In the genomic region with DNA sequence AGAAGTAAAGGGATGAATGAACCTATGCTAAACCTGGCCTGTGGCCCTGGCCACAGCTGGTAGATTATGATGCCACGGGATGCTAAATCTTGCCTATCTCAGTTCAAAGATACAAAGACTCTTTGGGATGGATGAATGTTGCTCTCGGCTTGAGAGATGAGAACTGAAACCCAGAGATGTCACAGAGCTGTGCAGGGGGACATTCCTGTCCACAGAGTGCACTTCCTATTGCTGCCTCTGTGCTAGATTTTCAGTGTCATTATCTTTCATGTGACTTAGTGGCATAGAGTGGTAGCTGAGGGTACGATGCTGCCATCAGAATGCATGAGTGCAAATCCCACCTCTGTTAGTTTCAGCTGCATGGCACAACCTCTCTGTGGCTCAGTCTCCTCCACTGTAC, we compare ENCODE assay signal across 11 cellular contexts. TPM values are rescaled to one million over a fixed set of nuclear protein-coding genes. Genes with fewer than 3 reads are reported as not detected.
DNase-seq lines count a peak whose midpoint lies in the region; ATAC-seq and TF ChIP-seq lines count a peak whose summit lies in the region.
"Had no signal": no experiment of that assay in that cellular context is flagged by ENCODE, and none has a peak within 500 bp of the region (broad histone marks: within the 10 kb centered on the region; RNA-seq: fewer than 3 reads in every experiment).

No MANE protein-coding gene starts in this region.

- ATAC-seq in GM18505 (IDR thresholded peaks at IDR 0.05; ENCODE audit: unreplicated experiment) (peak; percentile 76), GM21381 (IDR thresholded peaks at IDR 0.05; ENCODE audit: unreplicated experiment) (peak; percentile 64), HG03139 (IDR thresholded peaks at IDR 0.05; ENCODE audit: unreplicated experiment) (peak; percentile 60), activated B cell treated with CpG ODN at 0.5 μM for 24 hours (ENCODE audit: low read depth) (peak; percentile 95)

- peak overlapping the region; percentile 64 for H3K27ac Mint-ChIP-seq in activated B cell treated with CpG ODN at 0.5 μM for 24 hours

- intact Hi-C loops in activated B cell treated with CpG ODN at 0.5 μM for 24 hours (cut with micrococcal nuclease) = loop anchor here (1.0 to 10.0 kb wide), 5 partner anchors 13 to 305 kb away; a partner anchor contains a TSS

- no peak for DNase-seq in activated B cell treated with CpG ODN at 0.5 μM for 24 hours
- DNase-seq in hippocampal formation (lab: John Stamatoyannopoulos, UW) = no peak
- DNase-seq in erythroblast (lab: John Stamatoyannopoulos, UW) = no peak
- no peak for DNase-seq in GDM1 (lab: John Stamatoyannopoulos, UW)
- DNase-seq in NCI-H510A (lab: John Stamatoyannopoulos, UW) = no peak
- DNase-seq: activated gamma-delta T cell treated with Interleukin-2 at 50 U/mL for 16 hours, NCI-H146 had no signal

- H3K36me3 Mint-ChIP-seq in activated B cell treated with CpG ODN at 0.5 μM for 24 hours (ENCODE audit: low read depth) = no peaks in the 10 kb centered on the region

- TF ChIP-seq CTCF in activated B cell treated with CpG ODN at 0.5 μM for 24 hours (IDR thresholded peaks at IDR 0.05) = no peak

- H3K27me3 Mint-ChIP-seq in activated B cell treated with CpG ODN at 0.5 μM for 24 hours = peaks cover 43% of the 10 kb centered on the region

- H3K9me3 Mint-ChIP-seq in activated B cell treated with CpG ODN at 0.5 μM for 24 hours = no peaks in the 10 kb centered on the region

- POLR2A ChIA-PET in activated B cell treated with CpG ODN at 0.5 μM for 24 hours (lab: Charles Lee) = interaction anchor here (0.9 to 1.3 kb wide), 5 partner anchors 10 to 53 kb away, joined by 3 to 6 read pairs (median 3); a partner anchor contains a TSS

- H3K4me1 Mint-ChIP-seq in activated B cell treated with CpG ODN at 0.5 μM for 24 hours = peaks cover 47% of the 10 kb centered on the region

- TF ChIP-seq POLR2A in GM18505 (IDR thresholded peaks at IDR 0.05; ENCODE audit: borderline replicate concordance, extremely low read depth, insufficient read depth, insufficient read length) (no peak), erythroblast (IDR thresholded peaks at IDR 0.05; ENCODE audit: low read length) (no peak)

- H3K4me3 Mint-ChIP-seq in activated B cell treated with CpG ODN at 0.5 μM for 24 hours = peak overlapping the region; percentile 50

- CTCF ChIA-PET in activated B cell treated with CpG ODN at 0.5 μM for 24 hours (lab: Charles Lee) = interaction anchor here (0.7 to 1.7 kb wide), 5 partner anchors 13 to 72 kb away, joined by 3 to 6 read pairs (median 4); a partner anchor contains a TSS

RNA-seq across cellular contexts. Expression of a gene that starts 2.3 kb away (rescaled TPM):
- not detected in 2 replicates for total RNA-seq in activated B cell treated with CpG ODN at 0.5 μM for 24 hours

RNA-seq across cellular contexts. Expression of a gene that starts 4.6 kb away (rescaled TPM):
- 2.8 and 4.2 TPM in 2 replicates for total RNA-seq in activated B cell treated with CpG ODN at 0.5 μM for 24 hours

RNA-seq across cellular contexts. Expression of a gene that starts 8.3 kb away (rescaled TPM):
- total RNA-seq in activated B cell treated with CpG ODN at 0.5 μM for 24 hours = not detected in 2 replicates
- total RNA-seq: hepatocyte had no signal

RNA-seq across cellular contexts. Expression of a gene that starts 21.6 kb away (rescaled TPM):
- not detected in 2 replicates for total RNA-seq in activated B cell treated with CpG ODN at 0.5 μM for 24 hours
- total RNA-seq: hepatocyte had no signal

RNA-seq across cellular contexts. Expression of a gene that starts 21.8 kb away (rescaled TPM):
- 72.7 and 77.4 TPM in 2 replicates for total RNA-seq in activated B cell treated with CpG ODN at 0.5 μM for 24 hours
